Comparison of ENCODE assay signal across 8 cellular contexts in the genomic region with DNA sequence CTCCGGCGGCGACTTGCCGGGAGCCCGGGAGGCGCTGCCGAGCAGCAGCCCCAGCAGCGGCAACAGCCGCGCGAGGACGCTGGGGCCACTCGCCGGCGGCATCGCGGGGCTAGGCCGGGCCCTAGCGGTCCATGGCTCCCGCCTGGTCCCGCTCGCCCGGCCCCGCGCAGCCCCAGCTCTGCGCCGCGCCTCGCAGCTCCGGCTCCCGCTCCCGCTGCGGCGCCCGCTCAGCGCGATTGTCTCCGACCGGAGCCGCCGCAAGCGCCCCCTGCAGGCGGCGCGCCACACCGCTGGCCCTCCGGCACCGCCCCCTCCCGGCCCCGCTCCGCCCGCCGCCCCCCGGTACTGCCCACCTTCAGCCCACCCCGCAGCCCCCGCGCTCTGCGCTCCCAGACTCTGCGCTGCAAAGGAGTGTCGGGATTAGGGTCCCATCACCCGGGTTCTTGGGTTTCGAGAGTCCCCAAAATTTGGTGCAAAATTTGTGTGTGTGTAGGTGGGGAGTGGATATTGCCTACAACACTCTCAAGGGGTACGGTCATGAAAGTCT. TPM values are rescaled to one million over a fixed set of nuclear protein-coding genes. Genes with fewer than 3 reads are reported as not detected.
A peak's percentile ranks its signal among the peaks of the same experiment; 100 is the strongest.
DNase-seq lines count a peak whose midpoint lies in the region; ATAC-seq and TF ChIP-seq lines count a peak whose summit lies in the region.

A gene (minus strand): TSS at position 241 of the 547 bp plus-strand sequence. CDS start 139 bp downstream, at position 102.

- H3K4me3 ChIP-seq in fibroblast of pulmonary artery (replicated peaks; ENCODE audit: low read depth, low read length), result peak within 1 kb of the TSS; percentile 71

- peak within 1 kb of the TSS; percentile 76 for H3K4me3 Mint-ChIP-seq in activated T-helper 2 cell treated with anti-CD3 and anti-CD28 coated beads, Interferon-gamma antibody, Interleukin-2, Interleukin-4, amounts not matched to agents 10 μg/mL and 5 μg/mL and 100 μg/mL, durations not matched to agents 14 hours and 24 hours and 36 hours (ENCODE audit: low read depth)
- H3K4me3 Mint-ChIP-seq in nephron, result peak within 1 kb of the TSS; percentile 90 to 95 (median 94)

- peak; percentile 19 for TF ChIP-seq CTCF in fibroblast of pulmonary artery (IDR thresholded peaks at IDR 0.05; ENCODE audit: low read length, missing control alignments)
- TF ChIP-seq CTCF in nephron (IDR thresholded peaks at IDR 0.05; ENCODE audit: unreplicated experiment in 3 of 3), result peak; percentile 70 to 93 (median 70)

- intact Hi-C loops in activated T-helper 2 cell treated with anti-CD3 and anti-CD28 coated beads, Interferon-gamma antibody, Interleukin-2, Interleukin-4, amounts not matched to agents 10 μg/mL and 5 μg/mL and 100 μg/mL, durations not matched to agents 14 hours and 24 hours and 36 hours (cut with micrococcal nuclease), result no loop called here

- H3K4me1 Mint-ChIP-seq in activated T-helper 2 cell treated with anti-CD3 and anti-CD28 coated beads, Interferon-gamma antibody, Interleukin-2, Interleukin-4, amounts not matched to agents 10 μg/mL and 5 μg/mL and 100 μg/mL, durations not matched to agents 14 hours and 24 hours and 36 hours (ENCODE audit: low read depth), result peaks cover 2% of the 10 kb centered on the region
- peaks cover 38% of the 10 kb centered on the region for H3K4me1 Mint-ChIP-seq in nephron

- H3K27ac ChIP-seq in temporal lobe (ENCODE audit: low read depth, low read length), result no peak within 1 kb of the TSS

- H3K27ac Mint-ChIP-seq in activated T-helper 2 cell treated with anti-CD3 and anti-CD28 coated beads, Interferon-gamma antibody, Interleukin-2, Interleukin-4, amounts not matched to agents 10 μg/mL and 5 μg/mL and 100 μg/mL, durations not matched to agents 14 hours and 24 hours and 36 hours, result no peak within 1 kb of the TSS
- H3K27ac Mint-ChIP-seq in nephron, result peak within 1 kb of the TSS; percentile 85 to 92 (median 89)

- H3K9me3 Mint-ChIP-seq in activated T-helper 2 cell treated with anti-CD3 and anti-CD28 coated beads, Interferon-gamma antibody, Interleukin-2, Interleukin-4, amounts not matched to agents 10 μg/mL and 5 μg/mL and 100 μg/mL, durations not matched to agents 14 hours and 24 hours and 36 hours, result no peaks in the 10 kb centered on the region
- H3K9me3 Mint-ChIP-seq in nephron, result no peaks in the 10 kb centered on the region

- H3K36me3 Mint-ChIP-seq in activated T-helper 2 cell treated with anti-CD3 and anti-CD28 coated beads, Interferon-gamma antibody, Interleukin-2, Interleukin-4, amounts not matched to agents 10 μg/mL and 5 μg/mL and 100 μg/mL, durations not matched to agents 14 hours and 24 hours and 36 hours (ENCODE audit: low read depth), result no peaks in the 10 kb centered on the region
- H3K36me3 Mint-ChIP-seq in nephron (ENCODE audit: low read depth), result peaks cover 11% of the 10 kb centered on the region

- H3K27me3 Mint-ChIP-seq in activated T-helper 2 cell treated with anti-CD3 and anti-CD28 coated beads, Interferon-gamma antibody, Interleukin-2, Interleukin-4, amounts not matched to agents 10 μg/mL and 5 μg/mL and 100 μg/mL, durations not matched to agents 14 hours and 24 hours and 36 hours (ENCODE audit: low read depth), result peaks cover 46% of the 10 kb centered on the region
- H3K27me3 Mint-ChIP-seq in nephron (ENCODE audit: low read depth), result peaks cover 17% of the 10 kb centered on the region

- DNase-seq in G401 (ENCODE audit: low spot score) (peak; percentile 64), fibroblast of pulmonary artery (ENCODE audit: low read depth) (peak; percentile 57)
- DNase-seq in activated T-helper 2 cell treated with anti-CD3 and anti-CD28 coated beads, Interferon-gamma antibody, Interleukin-2, Interleukin-4, amounts not matched to agents 10 μg/mL and 5 μg/mL and 100 μg/mL, durations not matched to agents 14 hours and 24 hours and 36 hours (ENCODE audit: low spot score), result peak; percentile 54

- in situ Hi-C loops in G401 (cut with HindIII; ENCODE audit: low sequenced_read_pairs), result no loop called here

- ATAC-seq in HG03520 (IDR thresholded peaks at IDR 0.05; ENCODE audit: unreplicated experiment), result peak; percentile 51
- ATAC-seq in HG02973 (IDR thresholded peaks at IDR 0.05; ENCODE audit: unreplicated experiment), result no peak

TF ChIP-seq in PFSK-1, 5 proteins besides CTCF, POLR2A, EP300 and RAD21:
- TF ChIP-seq POLR2AphosphoS5 (IDR thresholded peaks at IDR 0.05; ENCODE audit: low read depth, low read length) (no peak), TAF1 (IDR thresholded peaks at IDR 0.05; ENCODE audit: borderline replicate concordance, insufficient read depth, low read length) (no peak), FOXP2 (optimal IDR thresholded peaks at IDR 0.05; ENCODE audit: borderline replicate concordance, extremely low read depth, extremely low read length, insufficient read depth) (peak; percentile 52)

RNA-seq across cellular contexts. Expression of the gene that starts here (rescaled TPM):
- total RNA-seq in G401 (2014; rRNA removed; shearing (Covaris generic)), result 22.2 and 23.6 TPM in 2 replicates
- polyA plus RNA-seq in PFSK-1 (2012; ENCODE audit: insufficient read length, low read depth), result 27.6 TPM
- total RNA-seq in activated T-helper 2 cell treated with anti-CD3 and anti-CD28 coated beads, Interferon-gamma antibody, Interleukin-2, Interleukin-4, amounts not matched to agents 10 μg/mL and 5 μg/mL and 100 μg/mL, durations not matched to agents 14 hours and 24 hours and 36 hours, result 0.32 and 1.0 TPM in 2 replicates
- total RNA-seq in temporal lobe, result 43.3 TPM

Comparison
In these comparisons a context has a peak if more than half of its experiments do, and no peak if none do; other contexts are left out.
1. RNA of the gene that starts here (total RNA-seq): 43.3 TPM in temporal lobe (single experiment) and 22.2 to 23.6 TPM in G401; 0.32 to 1.0 TPM in activated T-helper 2 cell treated with anti-CD3 and anti-CD28 coated beads, Interferon-gamma antibody, Interleukin-2, Interleukin-4, amounts not matched to agents 10 μg/mL and 5 μg/mL and 100 μg/mL, durations not matched to agents 14 hours and 24 hours and 36 hours; every median in the first group is over 10 times any median in the second.
2. Peak in every context shown above with its lines, with median percentiles within 50 percentile points of each other: DNase-seq.